Comparison of ENCODE assay signal across 1 cellular context in the genomic region with DNA sequence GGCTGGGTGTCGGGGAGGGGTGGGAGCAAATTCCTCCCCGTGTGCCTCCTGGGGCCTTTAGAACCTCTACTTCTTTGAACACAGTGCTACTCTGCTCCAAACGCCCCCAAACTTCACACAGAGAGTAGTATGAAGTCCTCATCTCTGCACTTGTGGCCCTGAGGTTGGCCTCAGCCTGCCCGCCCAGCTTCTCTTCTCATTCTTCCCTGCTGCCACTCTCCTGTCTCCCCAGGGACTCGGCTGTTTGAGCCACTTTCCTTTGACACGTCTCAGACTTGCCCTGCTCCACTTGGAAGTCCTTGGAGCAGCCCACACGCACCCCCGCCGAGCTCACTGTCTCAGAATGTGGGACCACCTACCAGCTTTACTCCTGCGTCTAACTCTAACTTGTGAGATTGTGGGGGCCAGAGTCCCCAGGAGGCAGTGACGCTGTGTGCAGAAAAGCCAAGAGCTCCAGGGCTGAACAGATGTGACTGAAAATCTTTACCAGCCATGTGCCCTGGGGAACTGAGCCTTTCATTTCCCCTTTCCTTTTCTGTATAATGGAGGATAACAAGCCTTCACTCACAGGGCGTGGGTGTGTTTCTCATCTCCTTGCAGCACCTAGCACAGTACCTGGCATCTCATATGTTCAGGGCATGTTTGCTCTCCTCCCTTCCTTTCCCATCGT.
A peak's percentile ranks its signal among the peaks of the same experiment; 100 is the strongest.
TF ChIP-seq lines count a peak whose summit lies in the region.

No MANE protein-coding gene starts in this region.

TF ChIP-seq in GM12878, 131 proteins besides CTCF, POLR2A, EP300 and RAD21 (continued from another document and continues in another):
- TF ChIP-seq, protein P1, sequence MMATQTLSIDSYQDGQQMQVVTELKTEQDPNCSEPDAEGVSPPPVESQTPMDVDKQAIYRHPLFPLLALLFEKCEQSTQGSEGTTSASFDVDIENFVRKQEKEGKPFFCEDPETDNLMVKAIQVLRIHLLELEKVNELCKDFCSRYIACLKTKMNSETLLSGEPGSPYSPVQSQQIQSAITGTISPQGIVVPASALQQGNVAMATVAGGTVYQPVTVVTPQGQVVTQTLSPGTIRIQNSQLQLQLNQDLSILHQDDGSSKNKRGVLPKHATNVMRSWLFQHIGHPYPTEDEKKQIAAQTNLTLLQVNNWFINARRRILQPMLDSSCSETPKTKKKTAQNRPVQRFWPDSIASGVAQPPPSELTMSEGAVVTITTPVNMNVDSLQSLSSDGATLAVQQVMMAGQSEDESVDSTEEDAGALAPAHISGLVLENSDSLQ (IDR thresholded peaks at IDR 0.05) = peak; percentile 54; the same call in 1 of the 2 replicates
- TF ChIP-seq CREB1 (IDR thresholded peaks at IDR 0.05; ENCODE audit: low read depth) (no peak), TCF12 (IDR thresholded peaks at IDR 0.05; ENCODE audit: low read depth, low read length) (no peak), CBX3 (IDR thresholded peaks at IDR 0.05; ENCODE audit: borderline replicate concordance, low read depth) (no peak), TARDBP (IDR thresholded peaks at IDR 0.05; ENCODE audit: borderline replicate concordance) (no peak), EGR1 (IDR thresholded peaks at IDR 0.05; ENCODE audit: borderline replicate concordance in 1 of 2, low read depth in 2 of 2, low read length in 2 of 2) (no peak), CBX5 (IDR thresholded peaks at IDR 0.05; ENCODE audit: low read depth) (no peak), DPF2 (IDR thresholded peaks at IDR 0.05) (peak; percentile 81), ZNF384 (IDR thresholded peaks at IDR 0.05; ENCODE audit: borderline replicate concordance, low read depth, low read length) (no peak), TCF7 (IDR thresholded peaks at IDR 0.05; ENCODE audit: borderline replicate concordance) (no peak), REST (IDR thresholded peaks at IDR 0.05; ENCODE audit: low read depth, low read length) (no peak), RELB (IDR thresholded peaks at IDR 0.05; ENCODE audit: low read depth) (0 out of 2 replicates have a peak, but pooled peaks have one; percentile 43), BCL3 (IDR thresholded peaks at IDR 0.05; ENCODE audit: borderline replicate concordance, insufficient read depth, low read depth, low read length, poor library complexity, severe bottlenecking) (no peak), CHD2 (IDR thresholded peaks at IDR 0.05; ENCODE audit: borderline replicate concordance, low read depth, low read length) (no peak), SIX5 (IDR thresholded peaks at IDR 0.05; ENCODE audit: low read depth, low read length, severe bottlenecking) (no peak), NR2F1 (conservative IDR thresholded peaks at IDR 0.05) (0 out of 2 replicates have a peak, but pooled peaks have one; percentile 28), GATAD2B (conservative IDR thresholded peaks at IDR 0.05; ENCODE audit: low read depth) (peak; percentile 84), POU2F2 (IDR thresholded peaks at IDR 0.05; ENCODE audit: borderline replicate concordance, low read depth, low read length) (no peak), BHLHE40 (IDR thresholded peaks at IDR 0.05; ENCODE audit: borderline replicate concordance in 1 of 2, low read depth in 2 of 2, low read length in 1 of 2) (peak in 1 of 2 experiments; percentile 7; a peak in 1 of 4 replicates), ESRRA (IDR thresholded peaks at IDR 0.05; ENCODE audit: low read length) (no peak), IKZF2 (IDR thresholded peaks at IDR 0.05) (peak; percentile 43 to 67; a peak in 2 of 4 replicates), FOXK2 (IDR thresholded peaks at IDR 0.05) (no peak), RB1 (IDR thresholded peaks at IDR 0.05; ENCODE audit: borderline replicate concordance) (no peak), ATF7 (IDR thresholded peaks at IDR 0.05; ENCODE audit: low read depth) (no peak), MTA2 (IDR thresholded peaks at IDR 0.05; ENCODE audit: low read depth) (peak; percentile 60; the same call in 1 of the 2 replicates), SRF (IDR thresholded peaks at IDR 0.05; ENCODE audit: low read depth in 2 of 2, low read length in 2 of 2) (no peak), ZNF622 (IDR thresholded peaks at IDR 0.05) (no peak), NFYA (IDR thresholded peaks at IDR 0.05; ENCODE audit: borderline replicate concordance, low read depth, low read length) (no peak), IKZF1 (conservative IDR thresholded peaks at IDR 0.05) (peak; percentile 66), MEF2B (IDR thresholded peaks at IDR 0.05; ENCODE audit: partially characterized antibody, poor library complexity, severe bottlenecking) (peak; percentile 87), MEF2A (IDR thresholded peaks at IDR 0.05; ENCODE audit: insufficient read depth, low read depth, low read length) (no peak), PML (IDR thresholded peaks at IDR 0.05; ENCODE audit: low read length) (no peak), ZZZ3 (IDR thresholded peaks at IDR 0.05; ENCODE audit: control insufficient read depth, insufficient read length, low read depth) (no peak), SUZ12 (IDR thresholded peaks at IDR 0.05; ENCODE audit: unreplicated experiment) (no peak), NRF1 (conservative IDR thresholded peaks at IDR 0.05; ENCODE audit: low read depth, low read length) (no peak), CEBPB (IDR thresholded peaks at IDR 0.05; ENCODE audit: borderline replicate concordance in 1 of 2, low read depth in 2 of 2, low read length in 2 of 2) (no peak), IRF3 (IDR thresholded peaks at IDR 0.05) (no peak), HDGF (IDR thresholded peaks at IDR 0.05) (no peak), SMARCA5 (IDR thresholded peaks at IDR 0.05) (no peak), MXI1 (IDR thresholded peaks at IDR 0.05; ENCODE audit: low read depth, low read length) (no peak), EED (IDR thresholded peaks at IDR 0.05; ENCODE audit: low read depth) (no peak), CHD4 (IDR thresholded peaks at IDR 0.05) (no peak), ZNF24 (IDR thresholded peaks at IDR 0.05) (0 out of 2 replicates have a peak, but pooled peaks have one; percentile 13), ASH2L (IDR thresholded peaks at IDR 0.05; ENCODE audit: borderline replicate concordance, low read depth) (no peak), SKIL (IDR thresholded peaks at IDR 0.05; ENCODE audit: low read depth, poor library complexity, severe bottlenecking) (no peak), SPI1 (IDR thresholded peaks at IDR 0.05; ENCODE audit: borderline replicate concordance, insufficient read depth, low read depth, low read length) (peak; percentile 86), SMAD1 (IDR thresholded peaks at IDR 0.05; ENCODE audit: low read depth, partially characterized antibody) (no peak), NBN (IDR thresholded peaks at IDR 0.05) (0 out of 2 replicates have a peak, but pooled peaks have one; percentile 36), NR2C1 (IDR thresholded peaks at IDR 0.05) (no peak)
- TF ChIP-seq, protein P2, sequence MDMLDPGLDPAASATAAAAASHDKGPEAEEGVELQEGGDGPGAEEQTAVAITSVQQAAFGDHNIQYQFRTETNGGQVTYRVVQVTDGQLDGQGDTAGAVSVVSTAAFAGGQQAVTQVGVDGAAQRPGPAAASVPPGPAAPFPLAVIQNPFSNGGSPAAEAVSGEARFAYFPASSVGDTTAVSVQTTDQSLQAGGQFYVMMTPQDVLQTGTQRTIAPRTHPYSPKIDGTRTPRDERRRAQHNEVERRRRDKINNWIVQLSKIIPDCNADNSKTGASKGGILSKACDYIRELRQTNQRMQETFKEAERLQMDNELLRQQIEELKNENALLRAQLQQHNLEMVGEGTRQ (IDR thresholded peaks at IDR 0.05; ENCODE audit: borderline replicate concordance, low read depth, low read length) = no peak
- TF ChIP-seq, protein P3, sequence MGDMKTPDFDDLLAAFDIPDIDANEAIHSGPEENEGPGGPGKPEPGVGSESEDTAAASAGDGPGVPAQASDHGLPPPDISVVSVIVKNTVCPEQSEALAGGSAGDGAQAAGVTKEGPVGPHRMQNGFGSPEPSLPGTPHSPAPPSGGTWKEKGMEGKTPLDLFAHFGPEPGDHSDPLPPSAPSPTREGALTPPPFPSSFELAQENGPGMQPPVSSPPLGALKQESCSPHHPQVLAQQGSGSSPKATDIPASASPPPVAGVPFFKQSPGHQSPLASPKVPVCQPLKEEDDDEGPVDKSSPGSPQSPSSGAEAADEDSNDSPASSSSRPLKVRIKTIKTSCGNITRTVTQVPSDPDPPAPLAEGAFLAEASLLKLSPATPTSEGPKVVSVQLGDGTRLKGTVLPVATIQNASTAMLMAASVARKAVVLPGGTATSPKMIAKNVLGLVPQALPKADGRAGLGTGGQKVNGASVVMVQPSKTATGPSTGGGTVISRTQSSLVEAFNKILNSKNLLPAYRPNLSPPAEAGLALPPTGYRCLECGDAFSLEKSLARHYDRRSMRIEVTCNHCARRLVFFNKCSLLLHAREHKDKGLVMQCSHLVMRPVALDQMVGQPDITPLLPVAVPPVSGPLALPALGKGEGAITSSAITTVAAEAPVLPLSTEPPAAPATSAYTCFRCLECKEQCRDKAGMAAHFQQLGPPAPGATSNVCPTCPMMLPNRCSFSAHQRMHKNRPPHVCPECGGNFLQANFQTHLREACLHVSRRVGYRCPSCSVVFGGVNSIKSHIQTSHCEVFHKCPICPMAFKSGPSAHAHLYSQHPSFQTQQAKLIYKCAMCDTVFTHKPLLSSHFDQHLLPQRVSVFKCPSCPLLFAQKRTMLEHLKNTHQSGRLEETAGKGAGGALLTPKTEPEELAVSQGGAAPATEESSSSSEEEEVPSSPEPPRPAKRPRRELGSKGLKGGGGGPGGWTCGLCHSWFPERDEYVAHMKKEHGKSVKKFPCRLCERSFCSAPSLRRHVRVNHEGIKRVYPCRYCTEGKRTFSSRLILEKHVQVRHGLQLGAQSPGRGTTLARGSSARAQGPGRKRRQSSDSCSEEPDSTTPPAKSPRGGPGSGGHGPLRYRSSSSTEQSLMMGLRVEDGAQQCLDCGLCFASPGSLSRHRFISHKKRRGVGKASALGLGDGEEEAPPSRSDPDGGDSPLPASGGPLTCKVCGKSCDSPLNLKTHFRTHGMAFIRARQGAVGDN (IDR thresholded peaks at IDR 0.05) = 0 out of 2 replicates have a peak, but pooled peaks have one; percentile 20
